In the genomic region with DNA sequence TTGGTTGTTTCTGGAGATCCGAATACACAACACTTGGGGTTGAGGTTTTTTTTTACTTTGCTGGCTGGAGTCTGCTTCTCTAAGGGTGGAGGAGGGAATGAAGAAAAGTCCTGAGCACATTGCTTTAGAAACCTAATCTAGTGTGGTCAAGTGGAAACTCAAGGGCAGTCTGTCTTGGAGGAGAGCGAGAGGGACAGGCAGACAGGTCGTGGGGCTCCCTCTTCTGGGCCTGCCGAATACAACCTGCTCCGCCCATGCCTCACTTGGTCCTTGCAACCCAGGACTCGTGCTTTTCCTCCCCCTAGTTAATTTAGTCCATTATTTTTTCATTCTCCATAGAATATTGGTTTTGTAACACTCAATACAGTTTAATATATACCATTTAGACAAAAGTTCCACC, we compare ENCODE assay signal across 11 cellular contexts.
DNase-seq lines count a peak whose midpoint lies in the region; ATAC-seq, FAIRE-seq and TF ChIP-seq lines count a peak whose summit lies in the region.
"Had no signal": no experiment of that assay in that cellular context is flagged by ENCODE, and none has a peak within 500 bp of the region (broad histone marks: within the 10 kb centered on the region; RNA-seq: fewer than 3 reads in every experiment).

No MANE protein-coding gene starts in this region.

- CTCF ChIA-PET in K562 (lab: Yijun Ruan, JAX; ENCODE audit: low intra/inter-chr PET ratio): interaction anchor here (1.1 to 1.3 kb wide), 2 partner anchors 118 to 637 kb away, joined by 4 read pairs; no protein-coding TSS in a partner anchor

- no peaks in the 10 kb centered on the region for H3K27me3 Mint-ChIP-seq in neural crest cell (ENCODE audit: low read depth)

- no peaks in the 10 kb centered on the region for H3K9me1 ChIP-seq in K562 (ENCODE audit: control insufficient read depth, insufficient read depth, low read length)

- POLR2A ChIA-PET in K562 (lab: Yijun Ruan, JAX): no interaction called here

- H3K9ac ChIP-seq in K562 (ENCODE audit: insufficient read depth in 1 of 2, low read depth in 2 of 2, low read length in 2 of 2): no peak overlapping the region

- no peaks in the 10 kb centered on the region for H4K20me1 ChIP-seq in K562 (replicated peaks; ENCODE audit: control insufficient read depth, insufficient read depth, low read length)

- H3K4me3 Mint-ChIP-seq in neural crest cell: no peak overlapping the region
- H3K4me3 Mint-ChIP-seq: memory B cell had no signal

- TF ChIP-seq CTCF in K562 (IDR thresholded peaks at IDR 0.05 in 2 of 3, conservative IDR thresholded peaks at IDR 0.05 in 1 of 3; ENCODE audit: insufficient read depth in 2 of 3, low read depth in 1 of 3, low read length in 3 of 3): peak; percentile 49 to 52 (median 49); a peak in 5 of 6 replicates
- TF ChIP-seq CTCF in neural crest cell (conservative IDR thresholded peaks at IDR 0.05): peak; percentile 33

- H3K27me3 ChIP-seq in K562 (ENCODE audit: control insufficient read depth in 2 of 2, insufficient read depth in 2 of 2, low read length in 2 of 2): peaks cover 0 to 12% of the 10 kb centered on the region in 2 experiments; a peak in 3 of 5 replicates

- no peak overlapping the region for H3K27ac Mint-ChIP-seq in neural crest cell (ENCODE audit: unreplicated experiment)
- H3K27ac Mint-ChIP-seq: memory B cell had no signal

- H3K27ac ChIP-seq in K562 (ENCODE audit: extremely low read depth, low read depth, low read length): no peak overlapping the region

- peak; percentile 92 for ATAC-seq in K562

- no peak overlapping the region for H3K4me3 ChIP-seq in K562

- peak; percentile 23 for FAIRE-seq in K562 (lab: Jason Lieb, UNC)

- intact Hi-C loops in K562 (cut with micrococcal nuclease): loop anchor here (1.0 to 10.0 kb wide), 2 partner anchors 118 to 505 kb away; no protein-coding TSS in a partner anchor

- H3K4me1 Mint-ChIP-seq in neural crest cell: peaks cover 7% of the 10 kb centered on the region

- no peak overlapping the region for H3K4me2 ChIP-seq in K562 (ENCODE audit: insufficient read depth, low read length)

- DNase-seq in NCI-H146 (lab: John Stamatoyannopoulos, UW) (peak; percentile 3), NCI-H146 treated with DMSO at 0.1 percent for 48 hours (lab: John Stamatoyannopoulos, UW; ENCODE audit: unreplicated experiment) (no peak), LHCN-M2 (ENCODE audit: low read depth) (peak; percentile 28), K562 (ENCODE audit: extremely low read depth in 1 of 4, low spot score in 3 of 4) (peak; percentile 20 to 29 (median 24)), neural crest cell (ENCODE audit: low read depth, low spot score) (no peak), DMS79 (lab: John Stamatoyannopoulos, UW) (no peak), NCI-H510A (lab: John Stamatoyannopoulos, UW) (no peak), OCI-M2 (lab: John Stamatoyannopoulos, UW; ENCODE audit: unreplicated experiment) (no peak)
- DNase-seq: activated T-cell treated with anti-CD3 and anti-CD28 coated beads for 4 hours; stimulated activated CD4-positive, alpha-beta T cell treated with anti-CD3 and anti-CD28 coated beads, Interleukin-1b, Interleukin-23, amount 100 ng/mL, for 48 hours had no signal

- TF ChIP-seq RAD21 in K562 (CRISPR knock-in tag; conservative IDR thresholded peaks at IDR 0.05 in 1 of 2, IDR thresholded peaks at IDR 0.05 in 1 of 2): peak; percentile 10 to 65; a peak in 2 of 4 replicates

- no peak for TF ChIP-seq EP300 in K562 (IDR thresholded peaks at IDR 0.05; ENCODE audit: low read length)

- H2AFZ ChIP-seq in K562 (ENCODE audit: low read depth, low read length): no peak overlapping the region

- H3K4me1 ChIP-seq in K562 (replicated peaks in 1 of 2; ENCODE audit: control insufficient read depth in 2 of 2, insufficient read depth in 2 of 2, low read length in 2 of 2): no peaks in the 10 kb centered on the region

- H3K36me3 ChIP-seq in K562 (ENCODE audit: control insufficient read depth, insufficient read depth, low read length): no peaks in the 10 kb centered on the region

- in situ Hi-C loops in K562 (cut with MboI): no loop called here

- no TSS peak for BruUV-seq in K562 (replicated peaks; lab: Mats Ljungman, UMichigan)

- H3K36me3 Mint-ChIP-seq in neural crest cell (ENCODE audit: low read depth): no peaks in the 10 kb centered on the region

- 0% methylated on average over 5 of the region's 6 CpGs for WGBS in K562 (ENCODE audit: insufficient coverage, low coverage, missing lambda C conversion rate)

- H3K9me3 Mint-ChIP-seq in neural crest cell: no peaks in the 10 kb centered on the region

- TF ChIP-seq POLR2A in K562 (conservative IDR thresholded peaks at IDR 0.05): no peak

- no peaks in the 10 kb centered on the region for H3K9me3 ChIP-seq in K562 (replicated peaks; ENCODE audit: control insufficient read depth, insufficient read depth, low read depth, low read length)

- no peaks in the 10 kb centered on the region for H3K79me2 ChIP-seq in K562 (ENCODE audit: control insufficient read depth, insufficient read depth, low read length)

TF ChIP-seq in K562, 482 proteins besides CTCF, POLR2A, EP300 and RAD21:
- TF ChIP-seq ZNF124 (CRISPR knock-in tag; IDR thresholded peaks at IDR 0.05) (no peak), ZBTB34 (CRISPR knock-in tag; IDR thresholded peaks at IDR 0.05) (no peak), ZNF584 (CRISPR knock-in tag; IDR thresholded peaks at IDR 0.05; ENCODE audit: low read depth) (no peak), CCAR2 (IDR thresholded peaks at IDR 0.05; ENCODE audit: low read depth, low read length) (no peak), ARHGAP35 (IDR thresholded peaks at IDR 0.05; ENCODE audit: partially characterized antibody) (no peak), KLF16 (IDR thresholded peaks at IDR 0.05) (no peak), RBM25 (IDR thresholded peaks at IDR 0.05; ENCODE audit: low read depth, low read length, severe bottlenecking) (no peak), EZH2 (IDR thresholded peaks at IDR 0.05; ENCODE audit: borderline replicate concordance, low read depth, low read length) (no peak)

Comparison
In these comparisons a context has a peak if more than half of its experiments do, and no peak if none do; other contexts are left out.
1. DNase-seq: peak in NCI-H146 (single experiment), LHCN-M2 (single experiment) and K562 (4 of 4); none in NCI-H146 treated with DMSO at 0.1 percent for 48 hours (single experiment), neural crest cell (single experiment), DMS79 (single experiment), NCI-H510A (single experiment) and OCI-M2 (single experiment).